Comparison of ENCODE assay signal across 9 cellular contexts in genomic region chr17:43591750-43592562, GRCh38. TPM values are rescaled to one million over a fixed set of nuclear protein-coding genes. Genes with fewer than 3 reads are reported as not detected.
DNase-seq lines count a peak whose midpoint lies in the region; ATAC-seq and TF ChIP-seq lines count a peak whose summit lies in the region.
"Had no signal": no experiment of that assay in that cellular context is flagged by ENCODE, and none has a peak within 500 bp of the region (broad histone marks: within the 10 kb centered on the region; RNA-seq: fewer than 3 reads in every experiment).

No MANE protein-coding gene starts in this region.

- 67% methylated on average over 17 of the region's 31 CpGs for WGBS in right lobe of liver (ENCODE audit: insufficient coverage, low coverage, low lambda C conversion rate, missing lambda C conversion rate)
- WGBS in suprapubic skin, result 18% methylated on average over 31 of the region's 31 CpGs

- in situ Hi-C loops in KBM-7 (cut with MboI; ENCODE audit: low pct_unique_long_range_greater_than_20kb, low sequenced_read_pairs), result no loop called here

- H3K9me3 ChIP-seq in right lobe of liver, result no peaks in the 10 kb centered on the region
- no peaks in the 10 kb centered on the region for H3K9me3 ChIP-seq in suprapubic skin

- H3K27ac ChIP-seq in coronary artery (peak overlapping the region; percentile 70 to 86), right lobe of liver (peak overlapping the region; percentile 31 to 40 (median 34)), suprapubic skin (peak overlapping the region; percentile 82)

- TF ChIP-seq EP300 in suprapubic skin (IDR thresholded peaks at IDR 0.05), result no peak

- H3K36me3 ChIP-seq in right lobe of liver (no peaks in the 10 kb centered on the region), suprapubic skin (no peaks in the 10 kb centered on the region)

- TF ChIP-seq CTCF in coronary artery (IDR thresholded peaks at IDR 0.05), result no peak
- TF ChIP-seq CTCF in right lobe of liver (IDR thresholded peaks at IDR 0.05), result no peak
- TF ChIP-seq CTCF in suprapubic skin (IDR thresholded peaks at IDR 0.05), result no peak

- DNase-seq in HT1080 (ENCODE audit: low read depth) (peak; percentile 85), coronary artery (ENCODE audit: low spot score) (peak; percentile 86), right lobe of liver (peak in 1 of 3 donors; percentile 53), suprapubic skin (ENCODE audit: low spot score in 2 of 2) (peak; percentile 85 to 89), NCI-H2196 treated with DMSO at 0.1 percent for 48 hours (lab: John Stamatoyannopoulos, UW; ENCODE audit: unreplicated experiment) (no peak), NAMALWA (ENCODE audit: low spot score) (no peak), KBM-7 (no peak)
- no peak for DNase-seq in stimulated activated CD4-positive, alpha-beta T cell treated with anti-CD3 and anti-CD28 coated beads, Interleukin-4, amount 100 ng/mL, for 1 hour
- DNase-seq: effector memory CD4-positive, alpha-beta T cell had no signal

- intact Hi-C loops in right lobe of liver (cut with DNase I), result no loop called here

- no peak for TF ChIP-seq POLR2A in right lobe of liver (IDR thresholded peaks at IDR 0.05)
- no peak for TF ChIP-seq POLR2A in suprapubic skin (IDR thresholded peaks at IDR 0.05)

- H3K27me3 ChIP-seq in right lobe of liver (no peaks in the 10 kb centered on the region), suprapubic skin (no peaks in the 10 kb centered on the region)

- H3K4me1 ChIP-seq in right lobe of liver (no peaks in the 10 kb centered on the region), suprapubic skin (peaks cover 39% of the 10 kb centered on the region)

- peak; percentile 33 to 85 (median 64) for ATAC-seq in right lobe of liver

- H3K4me3 ChIP-seq in coronary artery (peak overlapping the region; percentile 42), right lobe of liver (no peak overlapping the region), suprapubic skin (peak overlapping the region; percentile 7)

RNA-seq across cellular contexts. Expression of gene ETV4, which starts 45.8 kb away (rescaled TPM):
- total RNA-seq in HT1080 (2014; rRNA removed; shearing (Covaris generic)), result 62.5 and 75.9 TPM in 2 replicates
- 54.4 and 64.6 TPM in 2 replicates for polyA plus RNA-seq in HT1080 (2015; cell fraction: cytosol; rRNA removed)
- polyA plus RNA-seq in HT1080 (2015; cell fraction: nucleus; rRNA removed), result 48.8 and 50.0 TPM in 2 replicates
- total RNA-seq in right lobe of liver (1 to 10 TPM in 1 of 6 experiments, under 1 TPM in 4, not detected in 1; 0.42 to 1.4 (median 0.80) TPM), suprapubic skin (1 to 10 TPM; 5.6 to 7.1 (median 6.3) TPM)

Comparison
In these comparisons a context has a peak if more than half of its experiments do, and no peak if none do; other contexts are left out.
1. DNase-seq: peak in HT1080 (single experiment), coronary artery (single experiment) and suprapubic skin (2 of 2); none in NCI-H2196 treated with DMSO at 0.1 percent for 48 hours (single experiment), NAMALWA (single experiment), stimulated activated CD4-positive, alpha-beta T cell treated with anti-CD3 and anti-CD28 coated beads, Interleukin-4, amount 100 ng/mL, for 1 hour (single experiment) and KBM-7 (single experiment).
2. H3K4me3 ChIP-seq: peak in coronary artery (single experiment) and suprapubic skin (single experiment); none in right lobe of liver (0 of 3).
3. Peak in every context shown above with its lines, with median percentiles within 50 percentile points of each other: H3K27ac ChIP-seq.